1 cellular context compared by ENCODE assay signal in genomic region chr5:132459031-132459982, GRCh38.
TF ChIP-seq lines count a peak whose summit lies in the region.

No MANE protein-coding gene starts in this region.

TF ChIP-seq in K562, 482 proteins besides CTCF, POLR2A, EP300 and RAD21 (continued from another document and continues in another):
- peak; percentile 81 for TF ChIP-seq CREB3 (tag; conservative IDR thresholded peaks at IDR 0.05; ENCODE audit: low read depth)
- TF ChIP-seq ASH1L (IDR thresholded peaks at IDR 0.05; ENCODE audit: borderline replicate concordance, low read depth, partially characterized antibody) = no peak
- no peak for TF ChIP-seq HLTF (IDR thresholded peaks at IDR 0.05)
- TF ChIP-seq ZNF436 (CRISPR knock-in tag; IDR thresholded peaks at IDR 0.05) = no peak
- TF ChIP-seq ZNF146 (CRISPR knock-in tag; IDR thresholded peaks at IDR 0.05; ENCODE audit: unreplicated experiment) = no peak
- TF ChIP-seq MYBL2 (IDR thresholded peaks at IDR 0.05; ENCODE audit: low read depth) = no peak
- no peak for TF ChIP-seq MYBL2 (CRISPR knock-in tag; IDR thresholded peaks at IDR 0.05; ENCODE audit: borderline replicate concordance)
- TF ChIP-seq TFAP4 (CRISPR knock-in tag; IDR thresholded peaks at IDR 0.05; ENCODE audit: borderline replicate concordance) = peak; percentile 76
- TF ChIP-seq MEF2A (IDR thresholded peaks at IDR 0.05; ENCODE audit: control insufficient read depth, low read depth, low read length) = no peak
- no peak for TF ChIP-seq ZC3H11A (IDR thresholded peaks at IDR 0.05; ENCODE audit: low read depth, low read length)
- peak in 1 of 2 experiments; percentile 89; a peak in 2 of 4 replicates for TF ChIP-seq RCOR1 (IDR thresholded peaks at IDR 0.05; ENCODE audit: borderline replicate concordance in 1 of 2, low read depth in 2 of 2, low read length in 2 of 2)
- peak; percentile 97 for TF ChIP-seq ZNF592 (IDR thresholded peaks at IDR 0.05)
- TF ChIP-seq TGIF2 (CRISPR knock-in tag; IDR thresholded peaks at IDR 0.05) = no peak
- TF ChIP-seq HNRNPH1 (optimal IDR thresholded peaks at IDR 0.05; ENCODE audit: low read depth, low read length) = no peak
- TF ChIP-seq MCM5 (IDR thresholded peaks at IDR 0.05; ENCODE audit: low read depth) = no peak
- TF ChIP-seq RFX1 (IDR thresholded peaks at IDR 0.05) = no peak
- TF ChIP-seq XRCC3 (IDR thresholded peaks at IDR 0.05) = no peak
- TF ChIP-seq SP2 (IDR thresholded peaks at IDR 0.05; ENCODE audit: extremely low read depth, low read depth, low read length, poor library complexity, severe bottlenecking) = no peak
- peak; percentile 43; the same call in 1 of the 2 replicates for TF ChIP-seq NFE2L1 (tag; IDR thresholded peaks at IDR 0.05; ENCODE audit: borderline replicate concordance, low read depth)
- TF ChIP-seq TSC22D4 (tag; IDR thresholded peaks at IDR 0.05) = no peak
- peak; percentile 92 for TF ChIP-seq PATZ1 (CRISPR knock-in tag; IDR thresholded peaks at IDR 0.05; ENCODE audit: borderline replicate concordance)
- no peak; a peak in 1 of 4 replicates for TF ChIP-seq SRF (CRISPR knock-in tag; IDR thresholded peaks at IDR 0.05)
- no peak for TF ChIP-seq PCBP1 (IDR thresholded peaks at IDR 0.05; ENCODE audit: low read depth, low read length, poor library complexity, severe bottlenecking)
- TF ChIP-seq FOXP4 (CRISPR knock-in tag; IDR thresholded peaks at IDR 0.05; ENCODE audit: borderline replicate concordance) = no peak
- TF ChIP-seq ATF7 (IDR thresholded peaks at IDR 0.05) = peak; percentile 97
- TF ChIP-seq STAT6 (CRISPR knock-in tag; IDR thresholded peaks at IDR 0.05) = no peak
- peak; percentile 14 for TF ChIP-seq ZNF561 (CRISPR knock-in tag; conservative IDR thresholded peaks at IDR 0.05)
- TF ChIP-seq POLR2B (IDR thresholded peaks at IDR 0.05; ENCODE audit: low read depth, partially characterized antibody) = no peak
- no peak for TF ChIP-seq NKRF (IDR thresholded peaks at IDR 0.05; ENCODE audit: borderline replicate concordance)
- TF ChIP-seq E2F8 (IDR thresholded peaks at IDR 0.05; ENCODE audit: low read depth, partially characterized antibody) = no peak
- TF ChIP-seq ZNF174 (CRISPR knock-in tag; IDR thresholded peaks at IDR 0.05) = no peak
- no peak for TF ChIP-seq ZNF431 (CRISPR knock-in tag; IDR thresholded peaks at IDR 0.05)
- no peak; the same call in 1 of the 2 replicates for TF ChIP-seq IFI16 (CRISPR knock-in tag; IDR thresholded peaks at IDR 0.05)
- TF ChIP-seq E2F3 (CRISPR knock-in tag; IDR thresholded peaks at IDR 0.05) = no peak
- no peak for TF ChIP-seq YY1 (IDR thresholded peaks at IDR 0.05; ENCODE audit: borderline replicate concordance in 1 of 3, control insufficient read depth in 1 of 3, extremely low read depth in 1 of 3, insufficient read depth in 3 of 3, insufficient read length in 1 of 3, insufficient replicate concordance in 2 of 3, low read depth in 1 of 3, low read length in 2 of 3)
- no peak for TF ChIP-seq ZBTB43 (CRISPR knock-in tag; IDR thresholded peaks at IDR 0.05)
- TF ChIP-seq ZNF316 (IDR thresholded peaks at IDR 0.05) = no peak
- no peak for TF ChIP-seq ARID3A (IDR thresholded peaks at IDR 0.05; ENCODE audit: borderline replicate concordance, low read depth, low read length)
- no peak for TF ChIP-seq NUFIP1 (IDR thresholded peaks at IDR 0.05; ENCODE audit: partially characterized antibody)
